Comparison of ENCODE assay signal across 20 cellular contexts in the genomic region with DNA sequence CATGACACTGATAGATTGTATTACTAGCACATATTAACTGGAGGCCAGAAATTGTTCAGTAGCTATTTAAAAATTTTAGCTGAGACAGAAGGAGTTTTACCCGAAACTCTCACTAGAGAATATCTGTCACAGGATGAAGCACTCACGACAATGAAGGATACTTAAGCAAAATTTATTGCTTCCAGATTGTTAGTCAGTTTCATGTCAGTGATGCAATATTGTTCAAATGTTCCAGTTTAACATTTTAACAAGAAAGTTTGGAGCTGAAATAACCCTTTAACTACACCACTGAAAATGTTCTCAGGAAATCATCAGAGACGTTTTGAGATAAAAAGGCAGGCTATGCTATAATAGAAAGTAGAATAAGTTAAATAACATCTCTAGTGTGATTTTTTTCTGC. TPM values are rescaled to one million over a fixed set of nuclear protein-coding genes. Genes with fewer than 3 reads are reported as not detected.
"Had no signal": no experiment of that assay in that cellular context is flagged by ENCODE, and none has a peak within 500 bp of the region (broad histone marks: within the 10 kb centered on the region; RNA-seq: fewer than 3 reads in every experiment).

No MANE protein-coding gene starts in this region.

- DNase-seq: activated B cell treated with CpG ODN at 0.5 μM for 24 hours; activated CD4-positive, alpha-beta memory T cell treated with anti-CD3 and anti-CD28 coated beads for 36 hours; activated CD4-positive, alpha-beta T cell treated with anti-CD3 and anti-CD28 coated beads for 4 hours; activated naive CD8-positive, alpha-beta T cell treated with anti-CD3 and anti-CD28 coated beads for 36 hours; activated T-cell treated with anti-CD3 and anti-CD28 coated beads for 4 hours; brain microvascular endothelial cell; central memory CD4-positive, alpha-beta T cell; erythroblast; immature natural killer cell; kidney glomerular epithelial cell; spleen; stimulated activated CD4-positive, alpha-beta T cell treated with anti-CD3 and anti-CD28 coated beads, Interleukin-4, amount 100 ng/mL, for 4 hours; T-helper 1 cell; T-helper 9 cell; upper lobe of right lung had no signal

- ATAC-seq: natural killer cell treated with Interleukin-12 subunit alpha and Interleukin-12 subunit beta and Interleukin-15 and Interleukin-18, amount 100 ng/mL, for 72 hours; sciatic nerve; stimulated activated memory B cell treated with anti-CD40 and anti-IgM and Interleukin-4, amounts not matched to agents 10 μg/mL and 1 μg/mL and 100 μg/mL, for 72 hours; upper lobe of right lung had no signal

- H2AFZ ChIP-seq: parathyroid adenoma had no signal

- H3K9me3 ChIP-seq: spleen, thoracic aorta, upper lobe of right lung had no signal

- H3K4me3 ChIP-seq: spleen, thoracic aorta, upper lobe of right lung had no signal

- H3K27ac ChIP-seq: brain microvascular endothelial cell, parathyroid adenoma, spleen, thoracic aorta, upper lobe of right lung had no signal

- H3K36me3 ChIP-seq: brain microvascular endothelial cell, spleen, thoracic aorta, upper lobe of right lung had no signal

- H3K9ac ChIP-seq: parathyroid adenoma had no signal

- H3K4me1 ChIP-seq: parathyroid adenoma, spleen, upper lobe of right lung had no signal

- H3K27me3 ChIP-seq: brain microvascular endothelial cell, spleen, upper lobe of right lung had no signal

- H3K79me2 ChIP-seq: parathyroid adenoma had no signal

RNA-seq across cellular contexts. Expression of gene CADPS2, which starts 15.0 kb away (rescaled TPM):
- total RNA-seq: activated B cell treated with CpG ODN at 0.5 μM for 24 hours; activated CD4-positive, alpha-beta memory T cell treated with anti-CD3 and anti-CD28 coated beads for 36 hours; activated naive CD8-positive, alpha-beta T cell treated with anti-CD3 and anti-CD28 coated beads for 36 hours; natural killer cell treated with Interleukin-12 subunit alpha and Interleukin-12 subunit beta and Interleukin-15 and Interleukin-18, amount 100 ng/mL, for 72 hours had no signal
- polyA plus RNA-seq: immature natural killer cell had no signal
